Comparison of ENCODE assay signal across 14 cellular contexts in the genomic region with DNA sequence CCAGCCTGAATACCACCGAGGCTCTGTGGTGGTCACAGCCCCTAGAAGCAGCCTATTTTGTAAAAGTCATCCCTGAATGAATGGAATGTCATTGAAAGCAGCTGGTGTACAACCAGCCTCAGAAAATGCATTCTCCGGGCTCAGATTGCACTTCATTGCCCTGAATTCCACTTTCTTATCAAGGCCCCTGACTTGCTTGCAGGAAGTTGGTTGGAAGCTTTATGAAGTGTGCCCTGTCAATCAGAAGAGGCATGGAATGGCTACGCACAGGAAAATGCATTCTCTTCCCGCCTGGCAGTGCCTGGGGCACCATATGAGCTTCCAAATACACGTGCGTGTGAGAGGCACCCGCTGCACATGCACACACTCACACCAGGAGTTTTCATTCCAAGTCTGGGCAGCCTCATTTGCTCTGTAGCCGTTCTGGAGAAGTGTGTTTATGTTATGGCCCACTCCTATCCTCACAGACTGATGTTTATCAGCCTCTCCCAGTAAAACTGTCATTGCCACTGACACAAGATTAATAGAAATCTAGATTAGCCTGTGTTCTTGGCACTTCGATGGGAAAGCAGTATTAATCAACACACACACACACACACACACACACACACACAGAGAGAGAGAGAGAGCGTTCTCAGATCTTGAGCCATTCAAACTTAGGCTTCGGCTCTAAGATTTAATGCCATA.
A peak's percentile ranks its signal among the peaks of the same experiment; 100 is the strongest.
DNase-seq lines count a peak whose midpoint lies in the region; ATAC-seq lines count a peak whose summit lies in the region.
"Had no signal": no experiment of that assay in that cellular context is flagged by ENCODE, and none has a peak within 500 bp of the region (broad histone marks: within the 10 kb centered on the region; RNA-seq: fewer than 3 reads in every experiment).

No MANE protein-coding gene starts in this region.

- no peak overlapping the region for H3K4me3 ChIP-seq in trophoblast cell (ENCODE audit: low read depth, low read length)

- no peak overlapping the region for H2AK5ac ChIP-seq in trophoblast cell (ENCODE audit: low read length)

- no peak overlapping the region for H2BK120ac ChIP-seq in trophoblast cell (ENCODE audit: insufficient read depth, low read length, poor library complexity)

- H3K27ac ChIP-seq in trophoblast cell (ENCODE audit: low read depth, low read length): peak overlapping the region; percentile 72

- peak; percentile 8 to 35 for ATAC-seq in left cardiac atrium
- ATAC-seq in GM18858 (IDR thresholded peaks at IDR 0.05; ENCODE audit: unreplicated experiment): no peak
- ATAC-seq: sciatic nerve had no signal

- WGBS in trophoblast cell (ENCODE audit: extremely low coverage, insufficient coverage, insufficient read length): no CpG with 5 or more reads among the region's 11 CpGs

- H3K14ac ChIP-seq in trophoblast cell (ENCODE audit: low read length): no peak overlapping the region

- no peak overlapping the region for H3K4me2 ChIP-seq in trophoblast cell (ENCODE audit: low read length)

- peaks cover 6 to 21% of the 10 kb centered on the region in 2 experiments for H3K4me1 ChIP-seq in trophoblast cell (ENCODE audit: control insufficient read depth in 1 of 2, insufficient read depth in 2 of 2, low read length in 2 of 2)

- DNase-seq in ELF-1 (ENCODE audit: low read depth, low spot score) (peak; percentile 67), amniotic epithelial cell (ENCODE audit: low read depth) (peak; percentile 93), left cardiac atrium (no peak), trophoblast cell (no peak), SIG-M5 (lab: John Stamatoyannopoulos, UW) (no peak)
- DNase-seq in activated CD4-positive, alpha-beta T cell treated with anti-CD3 and anti-CD28 coated beads for 1 hour: no peak
- no peak for DNase-seq in stimulated activated CD4-positive, alpha-beta T cell treated with anti-CD3 and anti-CD28 coated beads, Interleukin-2, amount 100 ng/mL, for 48 hours
- DNase-seq: activated CD8-positive, alpha-beta memory T cell treated with anti-CD3 and anti-CD28 coated beads for 24 hours; C1 segment of cervical spinal cord; H7; kidney; T-helper 1 cell had no signal

- H2BK12ac ChIP-seq in trophoblast cell (ENCODE audit: low read length): no peak overlapping the region

- no peak overlapping the region for H2AFZ ChIP-seq in trophoblast cell (ENCODE audit: insufficient read depth, low read length, poor library complexity)

- H3K4ac ChIP-seq in trophoblast cell (ENCODE audit: low read depth, low read length): no peak overlapping the region

- no peak overlapping the region for H4K8ac ChIP-seq in trophoblast cell (ENCODE audit: low read depth, low read length)

- H2BK5ac ChIP-seq in trophoblast cell (ENCODE audit: low read depth, low read length, poor library complexity): no peak overlapping the region

- no peak overlapping the region for H3K23ac ChIP-seq in trophoblast cell (ENCODE audit: low read length)

- no peak overlapping the region for H4K12ac ChIP-seq in trophoblast cell (ENCODE audit: low read depth, low read length)

- H3K9ac ChIP-seq in trophoblast cell (ENCODE audit: low read length): no peak overlapping the region

- H3K27me3 ChIP-seq in trophoblast cell (ENCODE audit: insufficient read depth, low read length): no peaks in the 10 kb centered on the region

- peaks cover 3% of the 10 kb centered on the region for H3K79me2 ChIP-seq in trophoblast cell (ENCODE audit: control insufficient read depth, insufficient read depth, low read length, poor library complexity)

- H3K36me3 ChIP-seq in trophoblast cell (ENCODE audit: control insufficient read depth in 1 of 2, insufficient read depth in 2 of 2, low read length in 2 of 2): peaks cover 31 to 63% of the 10 kb centered on the region in 2 experiments

- intact Hi-C loops in left cardiac atrium (cut with DNase I): loop anchor here in 1 of 2 donors (10.0 kb wide), 1 partner anchor 60 kb away; the partner anchor contains the start of gene NUAK1

- peak overlapping the region; percentile 25 for H3K18ac ChIP-seq in trophoblast cell (ENCODE audit: low read length)

- H3K9me3 ChIP-seq in trophoblast cell (ENCODE audit: insufficient read depth, low read depth, low read length): no peaks in the 10 kb centered on the region

- peaks cover 16% of the 10 kb centered on the region for H3K79me1 ChIP-seq in trophoblast cell (ENCODE audit: low read length)

- no peak overlapping the region for H4K91ac ChIP-seq in trophoblast cell (ENCODE audit: low read depth, low read length)

Comparison
In these comparisons a context has a peak if more than half of its experiments do, and no peak if none do; other contexts are left out.
1. DNase-seq: peak in ELF-1 (single experiment) and amniotic epithelial cell (single experiment); none in left cardiac atrium (single experiment), trophoblast cell (0 of 2), SIG-M5 (single experiment), activated CD4-positive, alpha-beta T cell treated with anti-CD3 and anti-CD28 coated beads for 1 hour (single experiment) and stimulated activated CD4-positive, alpha-beta T cell treated with anti-CD3 and anti-CD28 coated beads, Interleukin-2, amount 100 ng/mL, for 48 hours (0 of 2).